Comparison of ENCODE assay signal across 12 cellular contexts in the genomic region with DNA sequence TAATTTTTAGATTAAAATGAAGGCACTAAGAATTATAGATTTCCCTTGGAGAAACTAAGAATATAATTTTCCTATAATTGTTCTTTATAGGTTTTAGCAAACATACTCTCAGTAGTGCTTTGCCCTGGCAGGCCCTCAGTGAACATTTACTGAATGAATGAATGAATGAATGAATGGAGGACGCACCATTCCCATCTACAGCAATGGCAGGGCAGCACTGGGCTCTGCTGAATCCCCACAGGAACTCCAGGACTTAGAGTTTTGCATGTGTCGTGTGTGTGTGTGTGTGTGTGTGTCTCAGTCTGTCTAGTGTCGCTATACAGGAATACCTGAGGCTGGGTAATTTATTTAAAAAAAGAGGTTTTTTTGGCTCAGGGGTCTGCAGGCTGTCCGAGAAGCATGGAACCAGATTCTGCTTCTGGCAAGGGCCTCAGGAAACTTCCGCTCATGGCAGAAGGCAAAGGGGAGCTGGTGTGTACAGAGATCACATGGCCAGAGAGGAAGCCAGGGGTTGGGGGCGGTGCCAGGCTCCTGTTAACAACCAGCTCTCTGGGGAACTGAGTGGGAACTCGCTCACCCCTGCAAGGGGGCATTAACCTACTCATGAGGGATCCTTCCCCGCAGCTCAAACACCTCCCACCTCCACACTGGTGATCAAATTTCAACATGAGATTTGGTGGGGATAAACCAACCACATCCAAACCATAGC. TPM values are rescaled to one million over a fixed set of nuclear protein-coding genes. Genes with fewer than 3 reads are reported as not detected.
DNase-seq lines count a peak whose midpoint lies in the region; ATAC-seq, FAIRE-seq and TF ChIP-seq lines count a peak whose summit lies in the region.
"Had no signal": no experiment of that assay in that cellular context is flagged by ENCODE, and none has a peak within 500 bp of the region (broad histone marks: within the 10 kb centered on the region; RNA-seq: fewer than 3 reads in every experiment).

No MANE protein-coding gene starts in this region.

- H3K4me3 ChIP-seq in Karpas-422 (ENCODE audit: low read length), result no peak overlapping the region
- H3K4me3 ChIP-seq in K562, result no peak overlapping the region
- no peak overlapping the region for H3K4me3 ChIP-seq in effector memory CD4-positive, alpha-beta T cell (ENCODE audit: insufficient read depth, low read depth, low read length, poor library complexity, severe bottlenecking)
- H3K4me3 ChIP-seq: gastrocnemius medialis had no signal

- CTCF ChIA-PET in K562 (lab: Yijun Ruan, JAX; ENCODE audit: low intra/inter-chr PET ratio), result no interaction called here

- H3K27me3 ChIP-seq in Karpas-422 (ENCODE audit: low read length) (no peaks in the 10 kb centered on the region), K562 (ENCODE audit: control insufficient read depth in 2 of 2, insufficient read depth in 2 of 2, low read length in 2 of 2) (no peaks in the 10 kb centered on the region; a peak in 1 of 5 replicates)
- H3K27me3 ChIP-seq in effector memory CD4-positive, alpha-beta T cell (replicated peaks; ENCODE audit: control insufficient read depth, insufficient read depth, low read length, poor library complexity, severe bottlenecking), result no peaks in the 10 kb centered on the region
- H3K27me3 ChIP-seq: gastrocnemius medialis had no signal

- H3K27ac ChIP-seq in Karpas-422 (ENCODE audit: low read length) (no peak overlapping the region; the same call in 1 of the 2 replicates), K562 (ENCODE audit: extremely low read depth, low read depth, low read length) (no peak overlapping the region)
- H3K27ac ChIP-seq in effector memory CD4-positive, alpha-beta T cell (ENCODE audit: insufficient read depth, low read length, poor library complexity, severe bottlenecking), result no peak overlapping the region
- H3K27ac ChIP-seq: gastrocnemius medialis had no signal

- H2AFZ ChIP-seq in Karpas-422 (ENCODE audit: low read length) (no peak overlapping the region), K562 (ENCODE audit: low read depth, low read length) (no peak overlapping the region)

- TF ChIP-seq RAD21 in K562 (CRISPR knock-in tag; conservative IDR thresholded peaks at IDR 0.05 in 1 of 2, IDR thresholded peaks at IDR 0.05 in 1 of 2), result no peak

- H3K9me1 ChIP-seq in K562 (ENCODE audit: control insufficient read depth, insufficient read depth, low read length), result peaks cover 4% of the 10 kb centered on the region

- peaks cover 16% of the 10 kb centered on the region for H3K36me3 ChIP-seq in Karpas-422 (ENCODE audit: insufficient read depth, low read length)
- peaks cover 34% of the 10 kb centered on the region; the same call in 2 of the 3 replicates for H3K36me3 ChIP-seq in K562 (ENCODE audit: control insufficient read depth, insufficient read depth, low read length)
- H3K36me3 ChIP-seq in effector memory CD4-positive, alpha-beta T cell (ENCODE audit: control insufficient read depth, insufficient read depth, low read length), result peaks cover 79% of the 10 kb centered on the region

- H3K4me1 ChIP-seq in Karpas-422 (ENCODE audit: low read length) (peaks cover 20% of the 10 kb centered on the region), K562 (replicated peaks in 1 of 2; ENCODE audit: control insufficient read depth in 2 of 2, insufficient read depth in 2 of 2, low read length in 2 of 2) (peaks cover 4 to 14% of the 10 kb centered on the region in 2 experiments)
- peaks cover 9% of the 10 kb centered on the region for H3K4me1 ChIP-seq in effector memory CD4-positive, alpha-beta T cell (ENCODE audit: control insufficient read depth, insufficient read depth, low read length, poor library complexity, severe bottlenecking)
- H3K4me1 ChIP-seq: gastrocnemius medialis had no signal

- FAIRE-seq in K562 (lab: Jason Lieb, UNC), result no peak
- FAIRE-seq: kidney had no signal

- no TSS peak for BruUV-seq in K562 (replicated peaks; lab: Mats Ljungman, UMichigan)

- ATAC-seq in Right ventricle myocardium superior (ENCODE audit: poor library complexity), result peak; percentile 43
- ATAC-seq in K562, result no peak
- peak; percentile 59 for ATAC-seq in stimulated activated naive CD8-positive, alpha-beta T cell treated with anti-CD3 and anti-CD28 coated beads, Interleukin-15, Interleukin-2, amounts not matched to agents 100 U/mL and 50 U/mL, for 24 hours
- ATAC-seq: gastrocnemius medialis; natural killer cell treated with Interleukin-12 subunit alpha and Interleukin-12 subunit beta and Interleukin-15 and Interleukin-18, amount 100 ng/mL, for 72 hours had no signal

- H4K20me1 ChIP-seq in Karpas-422 (ENCODE audit: insufficient read depth, low read depth, low read length), result no peaks in the 10 kb centered on the region
- 0 out of 2 replicates have a peak, but pooled peaks cover 5% of the 10 kb centered on the region for H4K20me1 ChIP-seq in K562 (replicated peaks; ENCODE audit: control insufficient read depth, insufficient read depth, low read length)

- H3K4me2 ChIP-seq in Karpas-422 (ENCODE audit: low read depth, low read length, poor library complexity, severe bottlenecking) (peak overlapping the region; percentile 17), K562 (ENCODE audit: insufficient read depth, low read length) (no peak overlapping the region)

- DNase-seq in Right ventricle myocardium superior (peak; percentile 58), cardiac septum (ENCODE audit: low spot score) (no peak), Karpas-422 (peak; percentile 59), K562 (ENCODE audit: extremely low read depth in 1 of 4, low spot score in 3 of 4) (no peak), NCI-H2227 treated with DMSO at 0.1 percent for 48 hours (lab: John Stamatoyannopoulos, UW) (no peak), midbrain (lab: John Stamatoyannopoulos, UW) (no peak)
- no peak for DNase-seq in stimulated activated naive CD8-positive, alpha-beta T cell treated with anti-CD3 and anti-CD28 coated beads, Interleukin-15, Interleukin-2, amounts not matched to agents 100 U/mL and 50 U/mL, for 24 hours
- no peak for DNase-seq in effector memory CD4-positive, alpha-beta T cell
- DNase-seq: gastrocnemius medialis, kidney, T-helper 9 cell had no signal

- H3K9me3 ChIP-seq in Karpas-422 (ENCODE audit: low read length) (no peaks in the 10 kb centered on the region), K562 (replicated peaks; ENCODE audit: control insufficient read depth, insufficient read depth, low read depth, low read length) (no peaks in the 10 kb centered on the region)
- H3K9me3 ChIP-seq in effector memory CD4-positive, alpha-beta T cell (ENCODE audit: control insufficient read depth, low read length), result no peaks in the 10 kb centered on the region
- H3K9me3 ChIP-seq: gastrocnemius medialis had no signal

- no peak for TF ChIP-seq CTCF in K562 (IDR thresholded peaks at IDR 0.05 in 2 of 3, conservative IDR thresholded peaks at IDR 0.05 in 1 of 3; ENCODE audit: insufficient read depth in 2 of 3, low read depth in 1 of 3, low read length in 3 of 3)

- POLR2A ChIA-PET in K562 (lab: Yijun Ruan, JAX), result interaction anchor here (0.6 to 1.5 kb wide), 6 partner anchors 9 to 416 kb away, joined by 3 to 6 read pairs (median 4); no protein-coding TSS in a partner anchor

- no peaks in the 10 kb centered on the region for H3K9me2 ChIP-seq in Karpas-422 (replicated peaks; ENCODE audit: insufficient read depth, low read length)

- no peak overlapping the region for H3K9ac ChIP-seq in Karpas-422 (ENCODE audit: low read length)
- H3K9ac ChIP-seq in K562 (ENCODE audit: insufficient read depth in 1 of 2, low read depth in 2 of 2, low read length in 2 of 2), result peak overlapping the region in 1 of 2 experiments; percentile 42; a peak in 1 of 4 replicates

- in situ Hi-C loops in K562 (cut with MboI), result no loop called here

- intact Hi-C loops in Right ventricle myocardium superior (cut with DNase I) (no loop called here), cardiac septum (cut with DNase I) (no loop called here), K562 (cut with micrococcal nuclease) (no loop called here)

- no peak for TF ChIP-seq EP300 in K562 (IDR thresholded peaks at IDR 0.05; ENCODE audit: low read length)

- no peak for TF ChIP-seq POLR2A in K562 (conservative IDR thresholded peaks at IDR 0.05)

- H3K79me2 ChIP-seq in Karpas-422 (ENCODE audit: low read length) (no peaks in the 10 kb centered on the region), K562 (ENCODE audit: control insufficient read depth, insufficient read depth, low read length) (no peaks in the 10 kb centered on the region)

- 59% methylated on average over 8 of the region's 8 CpGs for WGBS in K562 (ENCODE audit: insufficient coverage, low coverage, missing lambda C conversion rate)

TF ChIP-seq in K562, 482 proteins besides CTCF, POLR2A, EP300 and RAD21:
- TF ChIP-seq ZNF24 (IDR thresholded peaks at IDR 0.05) (peak; percentile 74), ZNF764 (CRISPR knock-in tag; IDR thresholded peaks at IDR 0.05; ENCODE audit: low read depth) (no peak)

RNA-seq across cellular contexts. Expression of gene RNASET2, which starts 20.1 kb away (rescaled TPM):
- 12.3 TPM for total RNA-seq in Right ventricle myocardium superior
- 9.1 TPM for total RNA-seq in cardiac septum
- 147 and 246 TPM in 2 replicates for total RNA-seq in Karpas-422 (2014; rRNA removed; shearing (Covaris generic); ENCODE audit: low replicate concordance)
- 55.9 TPM in 2 replicates for total RNA-seq in K562 (2011; cell fraction: chromatin; rRNA removed; ENCODE audit: low replicate concordance)
- total RNA-seq in K562 (2011; cell fraction: nucleolus; rRNA removed), result 54.7 and 61.6 TPM in 2 replicates
- total RNA-seq in K562 (2011; cell fraction: nucleoplasm; rRNA removed), result 64.9 and 75.9 TPM in 2 replicates
- total RNA-seq in K562 (2014; rRNA removed), result 138 and 168 TPM in 2 replicates
- 66.4 and 66.9 TPM in 2 replicates for total RNA-seq in K562 (2014; rRNA removed; fragmentation: Illumina TruSeq; extraction: Trizol)
- total RNA-seq in K562 (2015; rRNA removed; fragmentation: Illumina TruSeq; extraction: Trizol), result 130 and 141 TPM in 2 replicates
- 99.2 and 105 TPM in 2 replicates for total RNA-seq in K562 (2021)
- polyA plus RNA-seq in K562 (2011; rRNA removed), result 46.4 and 211 TPM in 2 replicates
- 45.3 and 139 TPM in 2 replicates for polyA plus RNA-seq in K562 (2011; cell fraction: cytosol; rRNA removed)
- polyA plus RNA-seq in K562 (2011; cell fraction: nucleus; rRNA removed), result 31.3 and 148 TPM in 2 replicates
- 137 and 140 TPM in 2 replicates for polyA plus RNA-seq in K562 (2012)
- 75.2 and 91.3 TPM in 2 replicates for polyA plus RNA-seq in K562 (2014; fragmentation: Illumina TruSeq; extraction: Trizol)
- 10 to 100 TPM in 1 of 2 experiments, 1 to 10 TPM in 1; 7.4 to 15.8 TPM for polyA plus RNA-seq in K562 (2014; fragmentation: Nextera tagmentation; extraction: Ambion mirVana)
- polyA plus RNA-seq in K562 (2014; rRNA removed), result 108 and 124 TPM in 2 replicates
- polyA minus RNA-seq in K562 (2011; rRNA and poly(A)+ RNA removed), result 20.3 and 116 TPM in 2 replicates
- polyA minus RNA-seq in K562 (2011; cell fraction: cytosol; rRNA and poly(A)+ RNA removed), result 14.3 and 84.4 TPM in 2 replicates
- 9.3 and 51.3 TPM in 2 replicates for polyA minus RNA-seq in K562 (2011; cell fraction: nucleus; rRNA and poly(A)+ RNA removed)

Comparison
In these comparisons a context has a peak if more than half of its experiments do, and no peak if none do; other contexts are left out.
1. DNase-seq: peak in Right ventricle myocardium superior (single experiment) and Karpas-422 (single experiment); none in cardiac septum (single experiment), K562 (0 of 4), stimulated activated naive CD8-positive, alpha-beta T cell treated with anti-CD3 and anti-CD28 coated beads, Interleukin-15, Interleukin-2, amounts not matched to agents 100 U/mL and 50 U/mL, for 24 hours (single experiment), NCI-H2227 treated with DMSO at 0.1 percent for 48 hours (single experiment), effector memory CD4-positive, alpha-beta T cell (0 of 3) and midbrain (single experiment).